Comparison of ENCODE assay signal across 15 cellular contexts in genomic region chr16:1412847-1413246, GRCh38. TPM values are rescaled to one million over a fixed set of nuclear protein-coding genes. Genes with fewer than 3 reads are reported as not detected.
A peak's percentile ranks its signal among the peaks of the same experiment; 100 is the strongest.
DNase-seq lines count a peak whose midpoint lies in the region; ATAC-seq and TF ChIP-seq lines count a peak whose summit lies in the region.
"Had no signal": no experiment of that assay in that cellular context is flagged by ENCODE, and none has a peak within 500 bp of the region (broad histone marks: within the 10 kb centered on the region; RNA-seq: fewer than 3 reads in every experiment).

No MANE protein-coding gene starts in this region.

- H3K27ac ChIP-seq in A673 (ENCODE audit: low read depth, low read length, poor library complexity, severe bottlenecking): no peak overlapping the region
- no peak overlapping the region for H3K27ac ChIP-seq in BLaER1
- H3K27ac ChIP-seq in testis: no peak overlapping the region
- H3K27ac ChIP-seq: pancreas had no signal

- POLR2A ChIA-PET in A673 (lab: Charles Lee; ENCODE audit: low non-redundant PET): no interaction called here
- POLR2A ChIA-PET in WTC11 (lab: Charles Lee): interaction anchor here (0.7 kb wide), 1 partner anchor 82 kb away, joined by 11 read pairs; no protein-coding TSS in a partner anchor

- 50 to 75% methylated on average over 2 of the region's 2 CpGs for WGBS in testis, 2 donors

- H3K4me1 ChIP-seq in A673 (ENCODE audit: insufficient read depth, low read length, poor library complexity, severe bottlenecking): peaks cover 5% of the 10 kb centered on the region
- H3K4me1 ChIP-seq in BLaER1: peaks cover 62% of the 10 kb centered on the region
- peaks cover 15% of the 10 kb centered on the region for H3K4me1 ChIP-seq in testis

- CTCF ChIA-PET in A673 (lab: Charles Lee) (no interaction called here), WTC11 (lab: Charles Lee) (interaction anchor here (0.7 kb wide), 1 partner anchor 102 kb away, joined by 4 read pairs; no protein-coding TSS in a partner anchor)
- CTCF ChIA-PET in activated CD8-positive, alpha-beta memory T cell treated with anti-CD3 and anti-CD28 coated beads, Interleukin-2, amount 10 ng/mL, durations not matched to agents 7 days and 5 days (lab: Charles Lee): interaction anchor here (0.7 to 2.3 kb wide), 4 partner anchors 16 to 110 kb away, joined by 3 to 23 read pairs (median 4); no protein-coding TSS in a partner anchor

- H3K4me2 ChIP-seq in BLaER1: peak overlapping the region; percentile 96

- H3K4me3 Mint-ChIP-seq in WTC11: no peak overlapping the region
- H3K4me3 Mint-ChIP-seq in mesothelial cell of epicardium: peak overlapping the region; percentile 78
- no peak overlapping the region for H3K4me3 Mint-ChIP-seq in activated CD8-positive, alpha-beta memory T cell treated with anti-CD3 and anti-CD28 coated beads, Interleukin-2, amount 10 ng/mL, durations not matched to agents 7 days and 5 days

- H3K9me3 ChIP-seq in A673 (ENCODE audit: low read depth, low read length, poor library complexity, severe bottlenecking): no peaks in the 10 kb centered on the region
- H3K9me3 ChIP-seq in BLaER1: no peaks in the 10 kb centered on the region
- H3K9me3 ChIP-seq in testis: no peaks in the 10 kb centered on the region
- H3K9me3 ChIP-seq: left lung, mucosa of descending colon, pancreas, upper lobe of right lung had no signal

- intact Hi-C loops in A673 (cut with micrococcal nuclease; ENCODE audit: unreplicated experiment): no loop called here
- intact Hi-C loops in testis (cut with DNase I; ENCODE audit: low total_unique reads): no loop called here

- no peak for TF ChIP-seq CTCF in A673 (conservative IDR thresholded peaks at IDR 0.05; ENCODE audit: low read depth, low read length)
- TF ChIP-seq CTCF in WTC11 (IDR thresholded peaks at IDR 0.05): no peak
- TF ChIP-seq CTCF in mesothelial cell of epicardium (IDR thresholded peaks at IDR 0.05; ENCODE audit: unreplicated experiment): no peak
- TF ChIP-seq CTCF in testis (IDR thresholded peaks at IDR 0.05): no peak

- no peak for ATAC-seq in WTC11
- ATAC-seq in activated CD8-positive, alpha-beta memory T cell treated with anti-CD3 and anti-CD28 coated beads, Interleukin-2, amount 10 ng/mL, durations not matched to agents 7 days and 5 days: no peak

- no peaks in the 10 kb centered on the region for H3K9me3 Mint-ChIP-seq in WTC11
- no peaks in the 10 kb centered on the region for H3K9me3 Mint-ChIP-seq in mesothelial cell of epicardium
- H3K9me3 Mint-ChIP-seq in activated CD8-positive, alpha-beta memory T cell treated with anti-CD3 and anti-CD28 coated beads, Interleukin-2, amount 10 ng/mL, durations not matched to agents 7 days and 5 days (ENCODE audit: low read depth): no peaks in the 10 kb centered on the region
- H3K9me3 Mint-ChIP-seq: stimulated activated naive CD8-positive, alpha-beta T cell treated with anti-CD3 and anti-CD28 coated beads, Interleukin-15, amount 100 ng/mL, for 72 hours had no signal

- H3K4me1 Mint-ChIP-seq in WTC11: 0 out of 2 replicates have a peak, but pooled peaks cover 4% of the 10 kb centered on the region
- H3K4me1 Mint-ChIP-seq in mesothelial cell of epicardium: peaks cover 10% of the 10 kb centered on the region
- H3K4me1 Mint-ChIP-seq in activated CD8-positive, alpha-beta memory T cell treated with anti-CD3 and anti-CD28 coated beads, Interleukin-2, amount 10 ng/mL, durations not matched to agents 7 days and 5 days: peaks cover 27% of the 10 kb centered on the region

- no peaks in the 10 kb centered on the region; the same call in 1 of the 2 replicates for H3K27me3 Mint-ChIP-seq in WTC11 (ENCODE audit: low read depth)
- no peaks in the 10 kb centered on the region for H3K27me3 Mint-ChIP-seq in mesothelial cell of epicardium (ENCODE audit: low read depth)
- H3K27me3 Mint-ChIP-seq in activated CD8-positive, alpha-beta memory T cell treated with anti-CD3 and anti-CD28 coated beads, Interleukin-2, amount 10 ng/mL, durations not matched to agents 7 days and 5 days: no peaks in the 10 kb centered on the region
- H3K27me3 Mint-ChIP-seq: stimulated activated naive CD8-positive, alpha-beta T cell treated with anti-CD3 and anti-CD28 coated beads, Interleukin-15, amount 100 ng/mL, for 72 hours had no signal

- 0 out of 2 replicates have a peak overlapping the region, but pooled peaks have one; percentile 53 for H3K9ac ChIP-seq in BLaER1

- H3K27me3 ChIP-seq in A673 (replicated peaks; ENCODE audit: insufficient read depth, low read depth, low read length, poor library complexity) (no peaks in the 10 kb centered on the region), BLaER1 (no peaks in the 10 kb centered on the region), testis (no peaks in the 10 kb centered on the region)
- H3K27me3 ChIP-seq: left lung, pancreas, upper lobe of right lung had no signal

- no peak for DNase-seq in A673 (ENCODE audit: low spot score)
- no peak for DNase-seq in WTC11 (ENCODE audit: low spot score)
- DNase-seq in mesothelial cell of epicardium (ENCODE audit: low spot score in 2 of 2, unreplicated experiment in 2 of 2): no peak
- no peak for DNase-seq in testis
- DNase-seq in activated CD8-positive, alpha-beta memory T cell treated with anti-CD3 and anti-CD28 coated beads, Interleukin-2, amount 10 ng/mL, durations not matched to agents 7 days and 5 days: no peak
- no peak for DNase-seq in NCI-H1417 (lab: John Stamatoyannopoulos, UW)
- DNase-seq in SK-N-DZ (ENCODE audit: low spot score): no peak
- DNase-seq: left lung, mucosa of descending colon, MV-4-11, NCI-H2081 treated with DMSO at 0.1 percent for 48 hours, pancreas, upper lobe of right lung had no signal

- no peaks in the 10 kb centered on the region for H3K36me3 Mint-ChIP-seq in WTC11
- peaks cover 8% of the 10 kb centered on the region for H3K36me3 Mint-ChIP-seq in mesothelial cell of epicardium
- peaks cover 1% of the 10 kb centered on the region for H3K36me3 Mint-ChIP-seq in activated CD8-positive, alpha-beta memory T cell treated with anti-CD3 and anti-CD28 coated beads, Interleukin-2, amount 10 ng/mL, durations not matched to agents 7 days and 5 days

- peaks cover 61% of the 10 kb centered on the region for H4K20me1 ChIP-seq in BLaER1

- no peak for TF ChIP-seq POLR2A in testis (IDR thresholded peaks at IDR 0.05)

- TSS peak; percentile 8 for BruUV-seq in A673 (replicated peaks; lab: Mats Ljungman, UMichigan)

- H3K27ac Mint-ChIP-seq in WTC11 (no peak overlapping the region), mesothelial cell of epicardium (no peak overlapping the region)
- no peak overlapping the region for H3K27ac Mint-ChIP-seq in activated CD8-positive, alpha-beta memory T cell treated with anti-CD3 and anti-CD28 coated beads, Interleukin-2, amount 10 ng/mL, durations not matched to agents 7 days and 5 days
- H3K27ac Mint-ChIP-seq: stimulated activated naive CD8-positive, alpha-beta T cell treated with anti-CD3 and anti-CD28 coated beads, Interleukin-15, amount 100 ng/mL, for 72 hours had no signal

- no peak overlapping the region for H3K4me3 ChIP-seq in A673 (ENCODE audit: low read depth, low read length, poor library complexity, severe bottlenecking)
- H3K4me3 ChIP-seq in BLaER1: no peak overlapping the region
- H3K4me3 ChIP-seq in testis: no peak overlapping the region
- H3K4me3 ChIP-seq: mucosa of descending colon had no signal

- H3K36me3 ChIP-seq in A673 (ENCODE audit: insufficient read depth, low read length, poor library complexity, severe bottlenecking) (no peaks in the 10 kb centered on the region), BLaER1 (peaks cover 32% of the 10 kb centered on the region), testis (ENCODE audit: low read depth, missing control alignments) (no peaks in the 10 kb centered on the region)
- H3K36me3 ChIP-seq: pancreas had no signal

TF ChIP-seq in WTC11, 78 proteins besides CTCF, POLR2A, EP300 and RAD21 (continues in another document):
- peak; percentile 76 for TF ChIP-seq ZNF121 (CRISPR knock-in tag; IDR thresholded peaks at IDR 0.05)

RNA-seq across cellular contexts. Expression of gene UNKL, which starts 1.7 kb away (rescaled TPM):
- total RNA-seq in A673 (2021) (86.7 and 88.5 TPM in 2 replicates), WTC11 (2021) (42.0 to 53.3 TPM (median 42.3 TPM) in 3 replicates), mesothelial cell of epicardium (38.3 to 43.6 TPM (median 40.2 TPM) in 3 replicates), testis (10 to 100 TPM; 49.2 to 49.9 TPM)
- polyA plus RNA-seq in testis (ENCODE audit: insufficient read depth, low read depth, low replicate concordance): 23.7 TPM
- total RNA-seq in activated CD8-positive, alpha-beta memory T cell treated with anti-CD3 and anti-CD28 coated beads, Interleukin-2, amount 10 ng/mL, durations not matched to agents 7 days and 5 days: 10 to 100 TPM; 30.1 to 43.0 TPM
- 13.7 and 16.2 TPM in 2 replicates for polyA plus RNA-seq in SK-N-DZ (2014; cell fraction: cytosol; rRNA removed)
- 80.1 and 109 TPM in 2 replicates for polyA plus RNA-seq in SK-N-DZ (2014; cell fraction: nucleus; rRNA removed)

RNA-seq across cellular contexts. Expression of gene UQCC4, which starts 7.7 kb away (rescaled TPM):
- 17.8 and 19.5 TPM in 2 replicates for total RNA-seq in A673 (2021)
- total RNA-seq in WTC11 (2021): 16.2 to 17.0 TPM (median 16.9 TPM) in 3 replicates
- total RNA-seq in mesothelial cell of epicardium: 12.9 to 14.6 TPM (median 14.2 TPM) in 3 replicates
- 10 to 100 TPM; 22.8 to 27.7 TPM for total RNA-seq in testis
- polyA plus RNA-seq in testis (ENCODE audit: insufficient read depth, low read depth, low replicate concordance): 17.5 TPM
- 10 to 100 TPM; 15.7 to 18.5 TPM for total RNA-seq in activated CD8-positive, alpha-beta memory T cell treated with anti-CD3 and anti-CD28 coated beads, Interleukin-2, amount 10 ng/mL, durations not matched to agents 7 days and 5 days
- 31.5 and 51.8 TPM in 2 replicates for polyA plus RNA-seq in SK-N-DZ (2014; cell fraction: cytosol; rRNA removed)
- polyA plus RNA-seq in SK-N-DZ (2014; cell fraction: nucleus; rRNA removed): 38.6 and 41.7 TPM in 2 replicates

RNA-seq across cellular contexts. Expression of gene PERCC1, which starts 18.0 kb away (rescaled TPM):
- total RNA-seq in A673 (2021): not detected in 2 replicates
- not detected in 3 replicates for total RNA-seq in WTC11 (2021)
- not detected in 3 replicates for total RNA-seq in mesothelial cell of epicardium
- under 1 TPM; 0.31 to 0.71 TPM for total RNA-seq in testis
- polyA plus RNA-seq in testis (ENCODE audit: insufficient read depth, low read depth, low replicate concordance): not detected
- under 1 TPM in 1 of 2 experiments, not detected in 1; 0.33 TPM for total RNA-seq in activated CD8-positive, alpha-beta memory T cell treated with anti-CD3 and anti-CD28 coated beads, Interleukin-2, amount 10 ng/mL, durations not matched to agents 7 days and 5 days
- 2.0 and 5.6 TPM in 2 replicates for polyA plus RNA-seq in SK-N-DZ (2014; cell fraction: cytosol; rRNA removed)
- polyA plus RNA-seq in SK-N-DZ (2014; cell fraction: nucleus; rRNA removed): 1.2 and 3.3 TPM in 2 replicates
- total RNA-seq: upper lobe of right lung had no signal
- polyA plus RNA-seq: pancreas had no signal

RNA-seq across cellular contexts. Expression of gene CCDC154, which starts 31.5 kb away (rescaled TPM):
- total RNA-seq in A673 (2021): 1.2 and 1.6 TPM in 2 replicates
- total RNA-seq in WTC11 (2021): 0.46 to 1.2 TPM (median 1.1 TPM) in 3 replicates
- total RNA-seq in mesothelial cell of epicardium: 3.9 to 5.6 TPM (median 4.2 TPM) in 3 replicates
- total RNA-seq in testis: 10 to 100 TPM in 1 of 2 donors, 1 to 10 TPM in 1; 7.6 to 18.0 TPM
- 14.8 TPM for polyA plus RNA-seq in testis (ENCODE audit: insufficient read depth, low read depth, low replicate concordance)
- 1 to 10 TPM; 2.0 to 2.9 TPM for total RNA-seq in activated CD8-positive, alpha-beta memory T cell treated with anti-CD3 and anti-CD28 coated beads, Interleukin-2, amount 10 ng/mL, durations not matched to agents 7 days and 5 days
- 0.27 and 0.35 TPM in 2 replicates for polyA plus RNA-seq in SK-N-DZ (2014; cell fraction: cytosol; rRNA removed)
- 2.1 and 5.8 TPM in 2 replicates for polyA plus RNA-seq in SK-N-DZ (2014; cell fraction: nucleus; rRNA removed)
